In the genomic region with DNA sequence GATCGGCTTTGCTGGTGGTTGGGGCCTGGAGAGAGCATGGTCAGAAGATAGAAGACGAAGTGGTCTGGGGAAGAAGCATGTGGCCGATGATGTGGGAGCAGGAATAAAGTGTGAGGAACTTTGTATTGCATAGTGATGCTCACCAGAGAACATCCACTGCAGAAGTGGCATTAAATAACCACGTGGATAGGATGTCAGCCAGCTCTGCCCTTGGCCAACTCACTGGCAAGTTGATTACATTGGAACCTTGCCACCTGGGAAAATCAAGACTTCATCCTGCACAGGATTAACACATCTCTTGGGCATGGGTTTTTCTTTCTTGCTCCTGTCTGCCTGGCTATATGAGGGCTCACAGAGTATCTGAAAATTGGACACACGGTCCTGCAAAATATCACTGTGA, we compare ENCODE assay signal across 29 cellular contexts.
DNase-seq lines count a peak whose midpoint lies in the region; ATAC-seq and TF ChIP-seq lines count a peak whose summit lies in the region.
"Had no signal": no experiment of that assay in that cellular context is flagged by ENCODE, and none has a peak within 500 bp of the region (broad histone marks: within the 10 kb centered on the region; RNA-seq: fewer than 3 reads in every experiment).

No MANE protein-coding gene starts in this region.

- no peak for TF ChIP-seq EP300 in gastroesophageal sphincter (IDR thresholded peaks at IDR 0.05)

- WGBS in gastroesophageal sphincter (ENCODE audit: low coverage in 1 of 2), 2 donors = 52 to 80% methylated on average over 4 of the region's 5 CpGs

- peak; percentile 16 for ATAC-seq in gastroesophageal sphincter
- no peak for ATAC-seq in HG02571 (IDR thresholded peaks at IDR 0.05; ENCODE audit: unreplicated experiment)
- ATAC-seq: activated naive CD8-positive, alpha-beta T cell treated with anti-CD3 and anti-CD28 coated beads, Interleukin-2, amount 50 U/mL, for 24 hours; activated T-cell treated with anti-CD3 and anti-CD28 coated beads, Interleukin-2, amount 50 U/mL, for 72 hours; naive thymus-derived CD4-positive, alpha-beta T cell; psoas muscle; stimulated activated effector memory CD8-positive, alpha-beta T cell treated with anti-CD3 and anti-CD28 coated beads, Interleukin-12 subunit alpha, Interleukin-12 subunit beta, amount 100 ng/mL, for 72 hours had no signal

- peak; percentile 5 for DNase-seq in MG63
- DNase-seq in NCI-H2196 treated with DMSO at 0.1 percent for 48 hours (lab: John Stamatoyannopoulos, UW; ENCODE audit: unreplicated experiment) = peak; percentile 81
- DNase-seq in renal cortical epithelial cell (ENCODE audit: low read depth) = peak; percentile 29
- DNase-seq in GF-D8 (lab: John Stamatoyannopoulos, UW) = no peak
- DNase-seq in NCI-H1436 (lab: John Stamatoyannopoulos, UW) = no peak
- DNase-seq: activated CD4-positive, alpha-beta memory T cell treated with anti-CD3 and anti-CD28 coated beads for 36 hours; activated CD4-positive, CD25-positive, alpha-beta regulatory T cell treated with anti-CD3 and anti-CD28 coated beads, Interleukin-2, amount 50 U/mL, for 72 hours; activated naive CD8-positive, alpha-beta T cell treated with anti-CD3 and anti-CD28 coated beads, Interleukin-2, amount 50 U/mL, for 24 hours; activated T-cell treated with anti-CD3 and anti-CD28 coated beads, Interleukin-2, amount 50 U/mL, for 72 hours; caudate nucleus; DMS153; effector CD8-positive, alpha-beta T cell; H9; hippocampal formation; left ventricle myocardium inferior; naive thymus-derived CD4-positive, alpha-beta T cell; NCI-H2081 treated with DMSO at 0.1 percent for 48 hours; NCI-H510A; NK-92 treated with Interleukin-12 subunit alpha and Interleukin-12 subunit beta, amount 100 ng/mL, for 24 hours; psoas muscle; SHP77; substantia nigra; trophoblast cell had no signal

- H3K4me3 ChIP-seq in MG63 (no peak overlapping the region), gastroesophageal sphincter (no peak overlapping the region)
- H3K4me3 ChIP-seq: BLaER1 treated with 17β-estradiol and CSF1 and Interleukin-3, amounts not matched to agents 10 nM and 100 nM; coronary artery; left ventricle myocardium inferior; psoas muscle had no signal

- TF ChIP-seq POLR2A in gastroesophageal sphincter (IDR thresholded peaks at IDR 0.05) = no peak

- no peaks in the 10 kb centered on the region for H3K36me3 ChIP-seq in MG63
- no peaks in the 10 kb centered on the region for H3K36me3 ChIP-seq in gastroesophageal sphincter
- H3K36me3 ChIP-seq: BLaER1 treated with 17β-estradiol and CSF1 and Interleukin-3, amounts not matched to agents 10 nM and 100 nM; left ventricle myocardium inferior had no signal

- TF ChIP-seq CTCF in gastroesophageal sphincter (IDR thresholded peaks at IDR 0.05) = no peak

- no peaks in the 10 kb centered on the region for H3K9me3 ChIP-seq in MG63
- H3K9me3 ChIP-seq in gastroesophageal sphincter = no peaks in the 10 kb centered on the region
- H3K9me3 ChIP-seq: BLaER1 treated with 17β-estradiol and CSF1 and Interleukin-3, amounts not matched to agents 10 nM and 100 nM; left ventricle myocardium inferior; psoas muscle had no signal

- no peak overlapping the region for H3K27ac ChIP-seq in gastroesophageal sphincter
- H3K27ac ChIP-seq: BLaER1 treated with 17β-estradiol and CSF1 and Interleukin-3, amounts not matched to agents 10 nM and 100 nM; coronary artery; epithelial cell of prostate; left ventricle myocardium inferior; psoas muscle had no signal

- no peaks in the 10 kb centered on the region for H3K4me1 ChIP-seq in gastroesophageal sphincter
- H3K4me1 ChIP-seq: BLaER1 treated with 17β-estradiol and CSF1 and Interleukin-3, amounts not matched to agents 10 nM and 100 nM; left ventricle myocardium inferior; psoas muscle had no signal

- H3K27me3 ChIP-seq in MG63 (no peaks in the 10 kb centered on the region), gastroesophageal sphincter (no peaks in the 10 kb centered on the region)
- H3K27me3 ChIP-seq: BLaER1 treated with 17β-estradiol and CSF1 and Interleukin-3, amounts not matched to agents 10 nM and 100 nM had no signal

Comparison
In these comparisons a context has a peak if more than half of its experiments do, and no peak if none do; other contexts are left out.
1. DNase-seq: peak in MG63 (single experiment), NCI-H2196 treated with DMSO at 0.1 percent for 48 hours (single experiment) and renal cortical epithelial cell (single experiment); none in GF-D8 (single experiment) and NCI-H1436 (single experiment).